ENCODE assay signal across 8 cellular contexts in the genomic region with DNA sequence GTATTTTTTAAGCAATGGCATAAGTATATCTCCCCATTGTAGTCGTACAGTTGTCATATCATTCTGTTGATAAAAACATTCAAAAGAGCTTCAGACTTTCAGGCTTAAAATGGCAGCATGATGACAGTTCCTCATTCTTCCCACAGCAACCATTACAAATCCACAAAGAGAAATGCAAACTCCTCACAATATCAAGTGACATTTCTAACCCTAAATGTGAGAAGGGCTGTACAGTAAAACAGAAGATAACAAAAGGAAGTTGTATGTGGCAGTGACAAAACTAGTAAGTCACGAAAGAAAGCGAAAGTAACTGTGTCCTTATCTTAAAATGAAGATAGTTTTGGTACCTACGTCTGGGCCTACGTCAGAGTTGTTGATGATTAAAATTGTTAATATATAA. TPM values are rescaled to one million over a fixed set of nuclear protein-coding genes. Genes with fewer than 3 reads are reported as not detected.
DNase-seq lines count a peak whose midpoint lies in the region; ATAC-seq and TF ChIP-seq lines count a peak whose summit lies in the region.

No MANE protein-coding gene starts in this region.

- H3K27me3 Mint-ChIP-seq in glutamatergic neuron (ENCODE audit: unreplicated experiment): no peaks in the 10 kb centered on the region

- no peaks in the 10 kb centered on the region for H3K36me3 Mint-ChIP-seq in glutamatergic neuron (ENCODE audit: unreplicated experiment)

- TF ChIP-seq CTCF in DND-41 (IDR thresholded peaks at IDR 0.05; ENCODE audit: borderline replicate concordance, extremely low read depth, low read length, poor library complexity, severe bottlenecking) (no peak), coronary artery (IDR thresholded peaks at IDR 0.05) (no peak), glutamatergic neuron (IDR thresholded peaks at IDR 0.05; ENCODE audit: partially characterized antibody, unreplicated experiment) (no peak), prostate gland (IDR thresholded peaks at IDR 0.05) (no peak)

- no peaks in the 10 kb centered on the region for H3K4me1 Mint-ChIP-seq in glutamatergic neuron (ENCODE audit: low read depth, unreplicated experiment)

- H3K27me3 ChIP-seq in DND-41 (ENCODE audit: insufficient read depth, low read length, poor library complexity) (no peaks in the 10 kb centered on the region), prostate gland (replicated peaks; ENCODE audit: insufficient read depth) (no peaks in the 10 kb centered on the region)

- H3K9me3 ChIP-seq in DND-41 (ENCODE audit: insufficient read depth, low read length, severe bottlenecking) (no peaks in the 10 kb centered on the region), prostate gland (no peaks in the 10 kb centered on the region)

- no peak for TF ChIP-seq POLR2A in prostate gland (IDR thresholded peaks at IDR 0.05)

- H3K9ac ChIP-seq in DND-41 (ENCODE audit: low read depth, low read length): peak overlapping the region; percentile 37

- H3K4me1 ChIP-seq in DND-41 (ENCODE audit: insufficient read depth, low read length): peaks cover 28% of the 10 kb centered on the region
- H3K4me1 ChIP-seq in prostate gland (replicated peaks): no peaks in the 10 kb centered on the region

- peak overlapping the region; percentile 8 to 47; a peak in 3 of 4 replicates for H3K4me3 ChIP-seq in DND-41 (ENCODE audit: low read depth in 1 of 2, low read length in 2 of 2)
- H3K4me3 ChIP-seq in coronary artery: peak overlapping the region; percentile 28
- H3K4me3 ChIP-seq in prostate gland: no peak overlapping the region

- no peaks in the 10 kb centered on the region for H4K20me1 ChIP-seq in DND-41 (ENCODE audit: insufficient read depth, low read length)

- WGBS in prostate gland: 84% methylated on average over 5 of the region's 5 CpGs

- DNase-seq in DND-41: no peak
- no peak for DNase-seq in coronary artery (ENCODE audit: low spot score)
- DNase-seq in NCI-H510A (lab: John Stamatoyannopoulos, UW): no peak
- DNase-seq in glutamatergic neuron: no peak
- no peak for DNase-seq in prostate gland (ENCODE audit: low spot score)
- DNase-seq in NCI-H1092 (lab: John Stamatoyannopoulos, UW): no peak

- H3K27ac ChIP-seq in DND-41 (ENCODE audit: low read length) (peak overlapping the region; percentile 72), coronary artery (no peak overlapping the region), prostate gland (no peak overlapping the region)

- ATAC-seq in DND-41 (ENCODE audit: insufficient read depth, low read depth): peak; percentile 76
- peak; percentile 89 for ATAC-seq in GM19468 (IDR thresholded peaks at IDR 0.05; ENCODE audit: extremely low read depth, unreplicated experiment)
- ATAC-seq in HG03520 (IDR thresholded peaks at IDR 0.05; ENCODE audit: unreplicated experiment): peak; percentile 94

- H3K9me3 Mint-ChIP-seq in glutamatergic neuron (ENCODE audit: unreplicated experiment): no peaks in the 10 kb centered on the region

- H3K4me3 Mint-ChIP-seq in glutamatergic neuron (ENCODE audit: unreplicated experiment): no peak overlapping the region

- intact Hi-C loops in prostate gland (cut with DNase I): no loop called here

- peak overlapping the region; percentile 60 for H2AFZ ChIP-seq in DND-41 (ENCODE audit: low read depth, low read length)

- no peaks in the 10 kb centered on the region for H3K79me2 ChIP-seq in DND-41 (ENCODE audit: insufficient read depth, low read length)

- peaks cover 5% of the 10 kb centered on the region; the same call in 1 of the 2 replicates for H3K36me3 ChIP-seq in DND-41 (ENCODE audit: insufficient read depth, low read length)
- H3K36me3 ChIP-seq in prostate gland: no peaks in the 10 kb centered on the region

- no peak overlapping the region for H3K27ac Mint-ChIP-seq in glutamatergic neuron (ENCODE audit: unreplicated experiment)

- peak overlapping the region; percentile 61 for H3K4me2 ChIP-seq in DND-41 (ENCODE audit: insufficient read depth, low read length)

RNA-seq across cellular contexts. Expression of a gene that starts 46.7 kb away (rescaled TPM):
- total RNA-seq in glutamatergic neuron (ENCODE audit: unreplicated experiment) (3.4 TPM), prostate gland (10 to 100 TPM; 15.7 to 18.0 TPM)

Comparison
In these comparisons a context has a peak if more than half of its experiments do, and no peak if none do; other contexts are left out.
1. H3K4me3 ChIP-seq: peak in DND-41 (2 of 2) and coronary artery (single experiment); none in prostate gland (0 of 2).
2. Peak in every context shown above with its lines, with median percentiles within 50 percentile points of each other: ATAC-seq.